9 cellular contexts compared by ENCODE assay signal in the genomic region with DNA sequence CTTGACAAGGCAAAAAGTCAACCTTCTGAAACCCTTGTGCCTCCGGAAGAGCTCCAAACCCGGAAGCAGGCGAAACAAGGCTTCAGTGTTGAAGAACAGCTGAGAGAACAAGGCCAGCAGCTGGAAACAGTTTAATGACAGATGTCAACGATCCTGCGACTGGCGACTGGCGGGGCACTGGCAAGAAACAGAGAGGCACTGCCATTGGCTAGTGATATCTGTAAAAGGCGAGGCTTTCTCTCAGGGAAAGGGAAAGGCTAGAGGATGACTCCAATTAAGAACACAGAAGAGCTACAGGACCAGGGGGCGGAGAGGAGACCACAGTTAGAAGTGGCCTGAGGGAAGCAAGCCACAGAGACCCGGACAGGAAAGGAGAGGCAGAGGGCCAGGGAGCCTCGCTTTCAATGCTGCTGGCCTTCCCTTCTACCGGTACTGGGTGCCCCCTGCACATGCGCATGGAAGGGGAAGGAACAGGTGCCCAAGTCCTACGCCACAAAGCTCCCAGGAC. TPM values are rescaled to one million over a fixed set of nuclear protein-coding genes. Genes with fewer than 3 reads are reported as not detected.
DNase-seq lines count a peak whose midpoint lies in the region; ATAC-seq and TF ChIP-seq lines count a peak whose summit lies in the region.
"Had no signal": no experiment of that assay in that cellular context is flagged by ENCODE, and none has a peak within 500 bp of the region (broad histone marks: within the 10 kb centered on the region; RNA-seq: fewer than 3 reads in every experiment).

No MANE protein-coding gene starts in this region.

- TF ChIP-seq RAD21 in neural cell (conservative IDR thresholded peaks at IDR 0.05) = no peak

- TF ChIP-seq EP300 in neural cell (conservative IDR thresholded peaks at IDR 0.05; ENCODE audit: poor library complexity, severe bottlenecking) = peak; percentile 6

- H3K27me3 ChIP-seq in esophagus squamous epithelium = no peaks in the 10 kb centered on the region
- no peaks in the 10 kb centered on the region for H3K27me3 ChIP-seq in neural cell (ENCODE audit: insufficient read depth, low read depth, low read length)

- no peak for TF ChIP-seq POLR2A in esophagus squamous epithelium (IDR thresholded peaks at IDR 0.05)

- DNase-seq in DMS53 (lab: John Stamatoyannopoulos, UW) (peak; percentile 79), esophagus squamous epithelium (lab: John Stamatoyannopoulos, UW) (no peak), germinal center (ENCODE audit: low spot score) (no peak)
- no peak for DNase-seq in activated naive CD4-positive, alpha-beta T cell (lab: John Stamatoyannopoulos, UW)

- no peaks in the 10 kb centered on the region for H3K9me2 ChIP-seq in neural cell (ENCODE audit: insufficient read depth, low read length)

- 39 to 45% methylated on average over 14 of the region's 14 CpGs for WGBS in esophagus squamous epithelium, 2 donors

- ATAC-seq in GM19351 (IDR thresholded peaks at IDR 0.05; ENCODE audit: unreplicated experiment) (no peak), HG02973 (IDR thresholded peaks at IDR 0.05; ENCODE audit: unreplicated experiment) (no peak)
- ATAC-seq: HCT116 had no signal

- H3K27ac ChIP-seq in esophagus squamous epithelium (peak overlapping the region; percentile 73 to 86 (median 80)), neural cell (ENCODE audit: low read length) (peak overlapping the region; percentile 79)

- TF ChIP-seq CTCF in esophagus squamous epithelium (IDR thresholded peaks at IDR 0.05) = no peak
- no peak for TF ChIP-seq CTCF in neural cell (IDR thresholded peaks at IDR 0.05; ENCODE audit: poor library complexity, severe bottlenecking)

- H3K79me2 ChIP-seq in neural cell (replicated peaks; ENCODE audit: insufficient read depth, low read length) = peaks cover 84% of the 10 kb centered on the region

- intact Hi-C loops in esophagus squamous epithelium (cut with DNase I) = no loop called here

- H3K4me2 ChIP-seq in neural cell (ENCODE audit: low read length) = no peak overlapping the region

- H3K9me3 ChIP-seq in esophagus squamous epithelium (no peaks in the 10 kb centered on the region), neural cell (ENCODE audit: low read length) (no peaks in the 10 kb centered on the region)

- H2AFZ ChIP-seq in neural cell (ENCODE audit: low read depth, low read length) = no peak overlapping the region

- peaks cover 3% of the 10 kb centered on the region for H3F3A ChIP-seq in neural cell (ENCODE audit: insufficient read depth, low read length, poor library complexity, severe bottlenecking)

- peak overlapping the region; percentile 38 for H3K9ac ChIP-seq in neural cell (ENCODE audit: low read length)

- H3K36me3 ChIP-seq in esophagus squamous epithelium = peaks cover 0 to 25% (median 0%) of the 10 kb centered on the region in 3 donors
- peaks cover 7% of the 10 kb centered on the region for H3K36me3 ChIP-seq in neural cell (ENCODE audit: insufficient read depth, low read length)

- H4K20me1 ChIP-seq in neural cell (ENCODE audit: insufficient read depth) = peaks cover 4% of the 10 kb centered on the region

- H3K4me1 ChIP-seq in esophagus squamous epithelium = peaks cover 45 to 78% (median 56%) of the 10 kb centered on the region in 3 donors

- H3K4me3 ChIP-seq in esophagus squamous epithelium (peak overlapping the region in 3 of 4 donors; percentile 1 to 34 (median 19)), neural cell (ENCODE audit: low read length) (peak overlapping the region; percentile 40)

TF ChIP-seq in PFSK-1, 5 proteins besides CTCF, POLR2A, EP300 and RAD21:
- TF ChIP-seq SIN3A (IDR thresholded peaks at IDR 0.05; ENCODE audit: borderline replicate concordance, insufficient read depth, low read length) = peak; percentile 96; the same call in 1 of the 2 replicates
- no peak for TF ChIP-seq POLR2AphosphoS5 (IDR thresholded peaks at IDR 0.05; ENCODE audit: low read depth, low read length)
- TF ChIP-seq FOXP2 (optimal IDR thresholded peaks at IDR 0.05; ENCODE audit: borderline replicate concordance, extremely low read depth, extremely low read length, insufficient read depth) = no peak
- TF ChIP-seq TAF1 (IDR thresholded peaks at IDR 0.05; ENCODE audit: borderline replicate concordance, insufficient read depth, low read length) = no peak
- TF ChIP-seq, protein P1, sequence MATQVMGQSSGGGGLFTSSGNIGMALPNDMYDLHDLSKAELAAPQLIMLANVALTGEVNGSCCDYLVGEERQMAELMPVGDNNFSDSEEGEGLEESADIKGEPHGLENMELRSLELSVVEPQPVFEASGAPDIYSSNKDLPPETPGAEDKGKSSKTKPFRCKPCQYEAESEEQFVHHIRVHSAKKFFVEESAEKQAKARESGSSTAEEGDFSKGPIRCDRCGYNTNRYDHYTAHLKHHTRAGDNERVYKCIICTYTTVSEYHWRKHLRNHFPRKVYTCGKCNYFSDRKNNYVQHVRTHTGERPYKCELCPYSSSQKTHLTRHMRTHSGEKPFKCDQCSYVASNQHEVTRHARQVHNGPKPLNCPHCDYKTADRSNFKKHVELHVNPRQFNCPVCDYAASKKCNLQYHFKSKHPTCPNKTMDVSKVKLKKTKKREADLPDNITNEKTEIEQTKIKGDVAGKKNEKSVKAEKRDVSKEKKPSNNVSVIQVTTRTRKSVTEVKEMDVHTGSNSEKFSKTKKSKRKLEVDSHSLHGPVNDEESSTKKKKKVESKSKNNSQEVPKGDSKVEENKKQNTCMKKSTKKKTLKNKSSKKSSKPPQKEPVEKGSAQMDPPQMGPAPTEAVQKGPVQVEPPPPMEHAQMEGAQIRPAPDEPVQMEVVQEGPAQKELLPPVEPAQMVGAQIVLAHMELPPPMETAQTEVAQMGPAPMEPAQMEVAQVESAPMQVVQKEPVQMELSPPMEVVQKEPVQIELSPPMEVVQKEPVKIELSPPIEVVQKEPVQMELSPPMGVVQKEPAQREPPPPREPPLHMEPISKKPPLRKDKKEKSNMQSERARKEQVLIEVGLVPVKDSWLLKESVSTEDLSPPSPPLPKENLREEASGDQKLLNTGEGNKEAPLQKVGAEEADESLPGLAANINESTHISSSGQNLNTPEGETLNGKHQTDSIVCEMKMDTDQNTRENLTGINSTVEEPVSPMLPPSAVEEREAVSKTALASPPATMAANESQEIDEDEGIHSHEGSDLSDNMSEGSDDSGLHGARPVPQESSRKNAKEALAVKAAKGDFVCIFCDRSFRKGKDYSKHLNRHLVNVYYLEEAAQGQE (IDR thresholded peaks at IDR 0.05; ENCODE audit: insufficient read depth in 1 of 2, low read depth in 2 of 2, low read length in 2 of 2) = no peak

TF ChIP-seq in neural cell, 6 proteins besides CTCF, POLR2A, EP300 and RAD21:
- TF ChIP-seq, protein P1 (IDR thresholded peaks at IDR 0.05; ENCODE audit: borderline replicate concordance) = no peak
- TF ChIP-seq MXI1 (conservative IDR thresholded peaks at IDR 0.05; ENCODE audit: poor library complexity, severe bottlenecking) = no peak
- TF ChIP-seq SMC3 (conservative IDR thresholded peaks at IDR 0.05; ENCODE audit: poor library complexity) = no peak
- TF ChIP-seq TAF1 (IDR thresholded peaks at IDR 0.05; ENCODE audit: low read depth) = no peak
- no peak for TF ChIP-seq POLR2AphosphoS5 (IDR thresholded peaks at IDR 0.05)
- no peak for TF ChIP-seq EZH2 (IDR thresholded peaks at IDR 0.05; ENCODE audit: borderline replicate concordance, insufficient read depth, low read length, poor library complexity, severe bottlenecking)

RNA-seq across cellular contexts. Expression of a gene that starts 19.4 kb away (rescaled TPM):
- 202 TPM for polyA plus RNA-seq in PFSK-1 (2012; ENCODE audit: insufficient read length, low read depth)
- total RNA-seq in esophagus squamous epithelium = 100 to 1,000 TPM in 3 of 4 donors, 10 to 100 TPM in 1; 70.5 to 323 (median 161) TPM
- 59.2 and 62.4 TPM in 2 replicates for polyA plus RNA-seq in neural cell
- 140 and 141 TPM in 2 replicates for polyA minus RNA-seq in neural cell
